In the genomic region with DNA sequence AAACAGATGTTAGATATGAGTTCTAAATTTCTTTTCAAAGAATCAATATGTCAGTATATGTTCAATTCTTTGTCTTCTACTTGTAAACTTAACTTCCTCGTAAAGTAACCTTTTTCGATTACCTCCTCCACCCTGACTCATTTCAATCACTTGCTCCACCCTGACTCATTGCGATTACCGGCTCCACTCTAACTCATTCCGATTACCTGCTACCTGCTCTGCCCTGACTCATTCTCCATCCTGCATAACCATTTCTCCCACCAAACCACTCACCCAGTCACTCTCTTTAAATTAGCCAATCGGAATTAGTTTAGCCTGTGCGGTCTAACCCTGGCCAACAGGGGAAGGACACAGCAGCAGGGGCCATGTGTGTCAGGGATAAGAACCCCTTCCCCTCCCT, we compare ENCODE assay signal across 1 cellular context. TPM values are rescaled to one million over a fixed set of nuclear protein-coding genes. Genes with fewer than 3 reads are reported as not detected.
"Had no signal": no experiment of that assay in that cellular context is flagged by ENCODE, and none has a peak within 500 bp of the region (broad histone marks: within the 10 kb centered on the region; RNA-seq: fewer than 3 reads in every experiment).

No MANE protein-coding gene starts in this region.

RNA-seq across cellular contexts. Expression of a gene that starts 40.3 kb away (rescaled TPM):
- total RNA-seq: activated B cell treated with CpG ODN at 0.5 μM for 24 hours had no signal
